Comparison of ENCODE assay signal across 38 cellular contexts in genomic region chr19:51539821-51540366, GRCh38. TPM values are rescaled to one million over a fixed set of nuclear protein-coding genes. Genes with fewer than 3 reads are reported as not detected.
"Had no signal": no experiment of that assay in that cellular context is flagged by ENCODE, and none has a peak within 500 bp of the region (broad histone marks: within the 10 kb centered on the region; RNA-seq: fewer than 3 reads in every experiment).

No MANE protein-coding gene starts in this region.

- DNase-seq: Karpas-422, Kasumi-1, MG63, MM.1S, MV-4-11, NCI-H1048, NCI-H1092, NCI-H1092 treated with DMSO at 0.1 percent for 48 hours, NCI-H1105, NCI-H1105 treated with DMSO at 0.1 percent for 48 hours, NCI-H1417, NCI-H1417 treated with DMSO at 0.1 percent for 48 hours, NCI-H1436, NCI-H1436 treated with DMSO at 0.1 percent for 48 hours, NCI-H146, NCI-H1694, NCI-H1694 treated with DMSO at 0.1 percent for 48 hours, NCI-H187, NCI-H187 treated with DMSO at 0.1 percent for 48 hours, NCI-H1930, NCI-H2029, NCI-H2029 treated with DMSO at 0.1 percent for 48 hours, NCI-H2081, NCI-H2081 treated with DMSO at 0.1 percent for 48 hours, NCI-H2107, NCI-H2171, NCI-H2171 treated with DMSO at 0.1 percent for 48 hours, NCI-H2227 treated with DMSO at 0.1 percent for 48 hours, NCI-H226, NCI-H345, NCI-H446, NCI-H446 treated with DMSO at 0.1 percent for 48 hours, NCI-H510A had no signal

- H3K9me3 ChIP-seq: MG63 had no signal

- H3K9ac ChIP-seq: KMS-11 had no signal

- H3K36me3 ChIP-seq: MG63 had no signal

- H3K27ac ChIP-seq: KMS-11 had no signal

- H3K27me3 ChIP-seq: MG63 had no signal

- H3K4me2 ChIP-seq: KMS-11 had no signal

- H3K4me3 ChIP-seq: MG63 had no signal

RNA-seq across cellular contexts. Expression of gene SIGLEC6, which starts 8.4 kb away (rescaled TPM):
- total RNA-seq: LHCN-M2, M059J, MCF 10A, NCI-H460 had no signal

RNA-seq across cellular contexts. Expression of gene SIGLEC12, which starts 38.3 kb away (rescaled TPM):
- total RNA-seq: LHCN-M2, M059J, MCF 10A, NCI-H460 had no signal
